8 cellular contexts compared by ENCODE assay signal in genomic region chr1:66351913-66352312, GRCh38.
DNase-seq lines count a peak whose midpoint lies in the region; ATAC-seq, FAIRE-seq and TF ChIP-seq lines count a peak whose summit lies in the region.

No MANE protein-coding gene starts in this region.

- H3K27ac ChIP-seq in A673 (ENCODE audit: low read depth, low read length, poor library complexity, severe bottlenecking), result peak overlapping the region; percentile 94
- H3K27ac ChIP-seq in GM12878 (ENCODE audit: control insufficient read depth, insufficient read depth), result peak overlapping the region; percentile 88
- H3K27ac ChIP-seq in HepG2 (ENCODE audit: extremely low read length, insufficient read depth, low read length), result no peak overlapping the region

- RAD21 ChIA-PET in GM12878 (lab: Charles Lee; ENCODE audit: unreplicated experiment), result interaction anchor here (2.7 to 13.1 kb wide), 8 partner anchors 9 to 92 kb away, joined by 14 to 238 read pairs (median 37); no protein-coding TSS in a partner anchor

- SMC1A ChIA-PET in GM12878 (lab: Charles Lee; ENCODE audit: uncharacterized antibody, unreplicated experiment), result interaction anchor here (0.9 to 13.8 kb wide), 14 partner anchors 10 to 104 kb away, joined by 3 to 463 read pairs (median 11); no protein-coding TSS in a partner anchor

- no peak for TF ChIP-seq CTCF in A673 (conservative IDR thresholded peaks at IDR 0.05; ENCODE audit: low read depth, low read length)
- TF ChIP-seq CTCF in GM12878 (IDR thresholded peaks at IDR 0.05 in 2 of 3, conservative IDR thresholded peaks at IDR 0.05 in 1 of 3; ENCODE audit: control insufficient read depth in 2 of 3, extremely low read depth in 1 of 3, insufficient read depth in 1 of 3, low read depth in 3 of 3, low read length in 3 of 3), result no peak
- TF ChIP-seq CTCF in HepG2 (CRISPR knock-in tag; IDR thresholded peaks at IDR 0.05), result no peak

- TF ChIP-seq EP300 in GM12878 (IDR thresholded peaks at IDR 0.05; ENCODE audit: borderline replicate concordance in 1 of 2, control insufficient read depth in 1 of 2, low read depth in 2 of 2, low read length in 2 of 2), result peak in 1 of 2 experiments; percentile 45; a peak in 1 of 4 replicates
- no peak for TF ChIP-seq EP300 in HepG2 (IDR thresholded peaks at IDR 0.05; ENCODE audit: low read depth in 2 of 2, low read length in 2 of 2)
- no peak for TF ChIP-seq EP300 in HepG2 (CRISPR knock-in tag; IDR thresholded peaks at IDR 0.05; ENCODE audit: borderline replicate concordance)

- TF ChIP-seq RAD21 in GM12878 (IDR thresholded peaks at IDR 0.05; ENCODE audit: insufficient read depth, low read depth, low read length) (no peak), HepG2 (CRISPR knock-in tag; IDR thresholded peaks at IDR 0.05) (no peak)

- H3K4me3 Mint-ChIP-seq in stimulated activated memory B cell treated with anti-CD40 and anti-IgM and Interleukin-4, amounts not matched to agents 10 μg/mL and 1 μg/mL and 100 μg/mL, for 72 hours, result peak overlapping the region; percentile 46

- H3K9me3 ChIP-seq in A673 (ENCODE audit: low read depth, low read length, poor library complexity, severe bottlenecking) (no peaks in the 10 kb centered on the region), GM12878 (replicated peaks; ENCODE audit: control insufficient read depth, insufficient read depth, low read length) (no peaks in the 10 kb centered on the region), HepG2 (ENCODE audit: low read length) (no peaks in the 10 kb centered on the region)

- H4K20me1 ChIP-seq in GM12878 (ENCODE audit: control insufficient read depth, insufficient read depth) (no peaks in the 10 kb centered on the region), HepG2 (ENCODE audit: insufficient read depth, low read length) (no peaks in the 10 kb centered on the region)

- 69% methylated on average over 3 of the region's 3 CpGs for WGBS in GM12878 (ENCODE audit: insufficient coverage, insufficient replicate concordance, low lambda C conversion rate, missing lambda C conversion rate)
- 20% methylated on average over 3 of the region's 3 CpGs for whole genome bisulfite sequencing in HepG2 (ENCODE audit: low lambda C conversion rate)

- H3K27ac Mint-ChIP-seq in stimulated activated memory B cell treated with anti-CD40 and anti-IgM and Interleukin-4, amounts not matched to agents 10 μg/mL and 1 μg/mL and 100 μg/mL, for 72 hours, result peak overlapping the region; percentile 98

- peaks cover 42% of the 10 kb centered on the region for H3K36me3 Mint-ChIP-seq in stimulated activated memory B cell treated with anti-CD40 and anti-IgM and Interleukin-4, amounts not matched to agents 10 μg/mL and 1 μg/mL and 100 μg/mL, for 72 hours

- H3K9me3 Mint-ChIP-seq in stimulated activated memory B cell treated with anti-CD40 and anti-IgM and Interleukin-4, amounts not matched to agents 10 μg/mL and 1 μg/mL and 100 μg/mL, for 72 hours, result peaks cover 3% of the 10 kb centered on the region

- no peaks in the 10 kb centered on the region for H3K36me3 ChIP-seq in A673 (ENCODE audit: insufficient read depth, low read length, poor library complexity, severe bottlenecking)
- no peaks in the 10 kb centered on the region; a peak in 2 of 4 replicates for H3K36me3 ChIP-seq in GM12878 (ENCODE audit: control insufficient read depth in 2 of 2, insufficient read depth in 2 of 2, low read length in 1 of 2)
- H3K36me3 ChIP-seq in HepG2 (replicated peaks in 1 of 2; ENCODE audit: control insufficient read depth in 1 of 2, insufficient read depth in 2 of 2, low read length in 2 of 2), result no peaks in the 10 kb centered on the region

- H3K4me1 ChIP-seq in A673 (ENCODE audit: insufficient read depth, low read length, poor library complexity, severe bottlenecking) (peaks cover 97% of the 10 kb centered on the region), GM12878 (ENCODE audit: control insufficient read depth, insufficient read depth, low read length) (peaks cover 41% of the 10 kb centered on the region), HepG2 (ENCODE audit: insufficient read depth, low read length) (no peaks in the 10 kb centered on the region)

- H3K27me3 ChIP-seq in A673 (replicated peaks; ENCODE audit: insufficient read depth, low read depth, low read length, poor library complexity) (no peaks in the 10 kb centered on the region), GM12878 (replicated peaks in 1 of 2; ENCODE audit: control insufficient read depth in 2 of 2, insufficient read depth in 2 of 2, low read length in 1 of 2) (no peaks in the 10 kb centered on the region), HepG2 (ENCODE audit: control insufficient read depth in 1 of 2, insufficient read depth in 2 of 2, low read length in 2 of 2) (no peaks in the 10 kb centered on the region)

- peak; percentile 19 for ATAC-seq in GM19468 (IDR thresholded peaks at IDR 0.05; ENCODE audit: extremely low read depth, unreplicated experiment)
- peak; percentile 45 for ATAC-seq in GM12878
- peak; percentile 59 for ATAC-seq in stimulated activated memory B cell treated with anti-CD40 and anti-IgM and Interleukin-4, amounts not matched to agents 10 μg/mL and 1 μg/mL and 100 μg/mL, for 72 hours
- ATAC-seq in HepG2, result no peak

- no peaks in the 10 kb centered on the region for H3K27me3 Mint-ChIP-seq in stimulated activated memory B cell treated with anti-CD40 and anti-IgM and Interleukin-4, amounts not matched to agents 10 μg/mL and 1 μg/mL and 100 μg/mL, for 72 hours

- H3K79me2 ChIP-seq in GM12878 (ENCODE audit: control insufficient read depth, insufficient read depth, low read length), result peaks cover 67% of the 10 kb centered on the region
- no peaks in the 10 kb centered on the region for H3K79me2 ChIP-seq in HepG2 (ENCODE audit: insufficient read depth, low read length)

- intact Hi-C loops in A673 (cut with micrococcal nuclease; ENCODE audit: unreplicated experiment) (loop anchor here (5.0 kb wide), 1 partner anchor 80 kb away; no protein-coding TSS in a partner anchor), GM12878 (cut with micrococcal nuclease; ENCODE audit: unreplicated experiment) (loop anchor here (2.0 to 10.0 kb wide), 5 partner anchors 13 to 383 kb away; no protein-coding TSS in a partner anchor), HepG2 (cut with micrococcal nuclease; ENCODE audit: unreplicated experiment) (no loop called here)

- peak overlapping the region; percentile 57; the same call in 1 of the 2 replicates for H2AFZ ChIP-seq in GM12878 (ENCODE audit: control insufficient read depth, low read depth, low read length)
- H2AFZ ChIP-seq in HepG2 (ENCODE audit: low read length), result no peak overlapping the region

- H3K4me3 ChIP-seq in A673 (ENCODE audit: low read depth, low read length, poor library complexity, severe bottlenecking), result no peak overlapping the region
- H3K4me3 ChIP-seq in GM12878, result no peak overlapping the region
- H3K4me3 ChIP-seq in HepG2 (replicated peaks in 1 of 3; ENCODE audit: insufficient read depth in 1 of 3, low read depth in 2 of 3, low read length in 3 of 3), result no peak overlapping the region

- H3K4me2 ChIP-seq in GM12878 (ENCODE audit: control insufficient read depth, insufficient read depth) (peak overlapping the region; percentile 67), HepG2 (ENCODE audit: low read depth, low read length) (no peak overlapping the region)

- BruUV-seq in A673 (replicated peaks; lab: Mats Ljungman, UMichigan) (no TSS peak), GM12878 (replicated peaks; lab: Mats Ljungman, UMichigan) (no TSS peak), HepG2 (replicated peaks; lab: Mats Ljungman, UMichigan) (no TSS peak)

- CTCF ChIA-PET in A673 (lab: Charles Lee), result no interaction called here
- CTCF ChIA-PET in GM12878 (lab: Yijun Ruan, JAX), result interaction anchor here (0.6 to 12.8 kb wide), 10 partner anchors 10 to 98 kb away, joined by 3 to 150 read pairs (median 12); no protein-coding TSS in a partner anchor
- CTCF ChIA-PET in HepG2 (lab: Yijun Ruan, JAX; ENCODE audit: low intra/inter-chr PET ratio, low total read pairs), result no interaction called here

- DNase-seq in A673 (ENCODE audit: low spot score), result no peak
- DNase-seq in KBM-7, result peak; percentile 58
- no peak for DNase-seq in GM12878 (ENCODE audit: low read depth, low spot score)
- DNase-seq in HepG2 (ENCODE audit: low spot score), result no peak
- no peak for DNase-seq in OCI-M2 (lab: John Stamatoyannopoulos, UW; ENCODE audit: unreplicated experiment)
- no peak for DNase-seq in Ammon's horn (ENCODE audit: low spot score)

- peaks cover 77% of the 10 kb centered on the region for H3K4me1 Mint-ChIP-seq in stimulated activated memory B cell treated with anti-CD40 and anti-IgM and Interleukin-4, amounts not matched to agents 10 μg/mL and 1 μg/mL and 100 μg/mL, for 72 hours

- FAIRE-seq in GM12878 (lab: Jason Lieb, UNC) (no peak), HepG2 (lab: Jason Lieb, UNC) (no peak)

- TF ChIP-seq POLR2A in GM12878 (IDR thresholded peaks at IDR 0.05; ENCODE audit: low read depth, low read length) (no peak), HepG2 (IDR thresholded peaks at IDR 0.05; ENCODE audit: insufficient read depth in 1 of 2, low read depth in 2 of 2, low read length in 2 of 2) (no peak)

- POLR2A ChIA-PET in A673 (lab: Charles Lee; ENCODE audit: low non-redundant PET), result no interaction called here
- POLR2A ChIA-PET in GM12878 (lab: Charles Lee), result interaction anchor here (0.6 to 2.4 kb wide), 7 partner anchors 9 to 72 kb away, joined by 3 to 16 read pairs (median 4); no protein-coding TSS in a partner anchor
- POLR2A ChIA-PET in HepG2 (lab: Yijun Ruan, JAX), result no interaction called here

- in situ Hi-C loops in KBM-7 (cut with MboI; ENCODE audit: low pct_unique_long_range_greater_than_20kb, low sequenced_read_pairs) (no loop called here), GM12878 (cut with MboI) (no loop called here), HepG2 (cut with HindIII; ENCODE audit: extremely low pct_ligation_motif_present, low pct_unique_long_range_greater_than_20kb) (no loop called here)

- H3K9ac ChIP-seq in GM12878 (ENCODE audit: control insufficient read depth, insufficient read depth, low read length) (0 out of 2 replicates have a peak overlapping the region, but pooled peaks have one; percentile 24), HepG2 (ENCODE audit: insufficient read depth, low read depth, low read length) (no peak overlapping the region)

TF ChIP-seq in HepG2, 621 proteins besides CTCF, POLR2A, EP300 and RAD21 (continues in another document):
- TF ChIP-seq TRIM22 (IDR thresholded peaks at IDR 0.05), result no peak
